ENCODE assay signal across 1 cellular context in the genomic region with DNA sequence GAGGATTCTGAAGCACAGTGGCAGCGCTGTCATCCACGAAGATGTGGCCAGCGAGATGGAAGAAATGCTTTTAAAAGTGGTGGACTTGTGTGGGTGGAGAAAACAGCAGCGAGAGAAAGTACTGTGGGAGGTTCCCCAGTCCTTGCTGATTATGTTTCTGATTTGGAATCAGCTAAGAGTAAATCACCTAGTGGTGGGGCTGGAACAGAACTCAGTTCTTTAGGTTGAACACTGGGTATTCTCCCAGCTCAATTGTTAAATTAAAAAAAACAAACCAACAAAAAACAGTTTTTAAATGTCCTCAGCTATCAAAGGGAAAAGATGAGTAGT.
TF ChIP-seq lines count a peak whose summit lies in the region.

No MANE protein-coding gene starts in this region.

TF ChIP-seq in K562, 482 proteins besides CTCF, POLR2A, EP300 and RAD21 (continued from another document and continues in another):
- TF ChIP-seq, protein P1, sequence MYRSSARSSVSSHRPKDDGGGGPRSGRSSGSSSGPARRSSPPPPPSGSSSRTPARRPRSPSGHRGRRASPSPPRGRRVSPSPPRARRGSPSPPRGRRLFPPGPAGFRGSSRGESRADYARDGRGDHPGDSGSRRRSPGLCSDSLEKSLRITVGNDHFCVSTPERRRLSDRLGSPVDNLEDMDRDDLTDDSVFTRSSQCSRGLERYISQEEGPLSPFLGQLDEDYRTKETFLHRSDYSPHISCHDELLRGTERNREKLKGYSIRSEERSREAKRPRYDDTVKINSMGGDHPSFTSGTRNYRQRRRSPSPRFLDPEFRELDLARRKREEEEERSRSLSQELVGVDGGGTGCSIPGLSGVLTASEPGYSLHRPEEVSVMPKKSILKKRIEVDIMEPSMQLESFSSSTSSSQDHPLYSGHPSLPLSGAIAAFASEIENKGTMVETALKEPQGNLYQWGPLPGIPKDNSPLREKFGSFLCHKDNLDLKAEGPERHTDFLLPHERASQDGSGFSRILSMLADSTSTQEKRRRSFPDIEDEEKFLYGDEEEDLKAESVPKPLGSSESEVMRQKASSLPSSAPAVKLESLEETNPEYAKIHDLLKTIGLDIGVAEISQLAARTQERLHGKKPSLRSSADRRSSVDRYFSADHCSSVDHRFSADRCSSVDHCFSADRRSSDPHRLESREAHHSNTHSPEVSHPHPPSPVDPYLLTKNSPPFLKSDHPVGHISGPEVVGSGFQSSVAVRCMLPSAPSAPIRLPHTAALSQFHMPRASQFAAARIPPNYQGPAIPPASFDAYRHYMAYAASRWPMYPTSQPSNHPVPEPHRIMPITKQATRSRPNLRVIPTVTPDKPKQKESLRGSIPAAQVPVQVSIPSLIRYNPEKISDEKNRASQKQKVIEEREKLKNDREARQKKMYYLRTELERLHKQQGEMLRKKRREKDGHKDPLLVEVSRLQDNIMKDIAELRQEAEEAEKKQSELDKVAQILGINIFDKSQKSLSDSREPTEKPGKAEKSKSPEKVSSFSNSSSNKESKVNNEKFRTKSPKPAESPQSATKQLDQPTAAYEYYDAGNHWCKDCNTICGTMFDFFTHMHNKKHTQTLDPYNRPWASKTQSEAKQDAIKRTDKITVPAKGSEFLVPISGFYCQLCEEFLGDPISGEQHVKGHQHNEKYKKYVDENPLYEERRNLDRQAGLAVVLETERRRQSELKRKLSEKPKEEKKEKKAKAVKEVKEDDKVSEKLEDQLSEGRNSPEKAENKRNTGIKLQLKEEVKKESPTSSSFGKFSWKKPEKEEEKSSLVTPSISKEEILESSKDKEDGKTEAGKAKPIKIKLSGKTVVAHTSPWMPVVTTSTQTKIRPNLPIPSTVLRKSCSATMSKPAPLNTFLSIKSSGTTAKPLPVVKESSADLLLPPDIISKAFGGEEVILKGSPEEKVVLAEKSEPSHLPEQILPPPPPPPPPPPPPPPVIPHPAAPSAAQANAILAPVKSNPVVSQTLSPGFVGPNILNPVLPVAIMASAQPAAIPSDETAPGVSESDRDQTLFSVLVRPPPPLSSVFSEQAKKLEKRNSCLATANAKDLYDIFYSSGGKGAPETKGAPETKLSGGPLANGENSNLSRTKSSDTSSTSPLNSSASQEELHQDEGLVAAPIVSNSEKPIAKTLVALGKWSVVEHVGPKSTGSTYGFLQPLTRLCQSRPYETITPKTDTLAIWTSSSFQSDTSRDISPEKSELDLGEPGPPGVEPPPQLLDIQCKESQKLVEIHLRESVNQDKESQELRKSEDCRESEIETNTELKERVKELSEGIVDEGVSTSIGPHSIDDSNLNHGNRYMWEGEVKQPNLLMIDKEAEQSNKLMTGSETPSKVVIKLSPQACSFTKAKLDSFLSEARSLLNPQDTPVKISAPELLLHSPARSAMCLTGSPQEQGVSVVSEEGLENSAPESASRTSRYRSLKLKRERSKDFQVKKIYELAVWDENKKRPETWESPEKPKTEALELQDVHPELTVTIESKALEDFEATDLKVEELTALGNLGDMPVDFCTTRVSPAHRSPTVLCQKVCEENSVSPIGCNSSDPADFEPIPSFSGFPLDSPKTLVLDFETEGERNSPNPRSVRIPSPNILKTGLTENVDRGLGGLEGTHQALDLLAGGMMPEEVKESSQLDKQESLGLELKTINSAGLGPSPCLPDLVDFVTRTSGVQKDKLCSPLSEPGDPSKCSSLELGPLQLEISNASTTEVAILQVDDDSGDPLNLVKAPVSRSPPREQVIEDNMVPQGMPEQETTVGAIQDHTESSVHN (IDR thresholded peaks at IDR 0.05; ENCODE audit: borderline replicate concordance in 1 of 2, low read depth in 1 of 2) = 0 out of 4 replicates have a peak, but pooled peaks of 1 of the 2 experiments have one; percentile 13
- TF ChIP-seq, protein P2, sequence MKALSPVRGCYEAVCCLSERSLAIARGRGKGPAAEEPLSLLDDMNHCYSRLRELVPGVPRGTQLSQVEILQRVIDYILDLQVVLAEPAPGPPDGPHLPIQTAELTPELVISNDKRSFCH (CRISPR knock-in tag; IDR thresholded peaks at IDR 0.05) = no peak
- TF ChIP-seq, protein P2 (tag; IDR thresholded peaks at IDR 0.05) = no peak
- TF ChIP-seq NFRKB (IDR thresholded peaks at IDR 0.05; ENCODE audit: low read depth) (no peak), FOXJ2 (tag; IDR thresholded peaks at IDR 0.05) (0 out of 2 replicates have a peak, but pooled peaks have one; percentile 28), MED1 (CRISPR knock-in tag; IDR thresholded peaks at IDR 0.05; ENCODE audit: borderline replicate concordance) (no peak), ZEB2 (IDR thresholded peaks at IDR 0.05) (no peak), ZFP1 (CRISPR knock-in tag; IDR thresholded peaks at IDR 0.05) (no peak), SNIP1 (IDR thresholded peaks at IDR 0.05; ENCODE audit: low read depth) (no peak), NCOA4 (IDR thresholded peaks at IDR 0.05; ENCODE audit: partially characterized antibody) (no peak), SRSF3 (IDR thresholded peaks at IDR 0.05; ENCODE audit: insufficient read depth, low read length) (no peak), LARP7 (IDR thresholded peaks at IDR 0.05) (no peak), RFX1 (IDR thresholded peaks at IDR 0.05) (no peak), NCOA2 (IDR thresholded peaks at IDR 0.05; ENCODE audit: partially characterized antibody in 2 of 2) (no peak), MTF1 (CRISPR knock-in tag; IDR thresholded peaks at IDR 0.05; ENCODE audit: borderline replicate concordance) (no peak)
- TF ChIP-seq, protein P3, sequence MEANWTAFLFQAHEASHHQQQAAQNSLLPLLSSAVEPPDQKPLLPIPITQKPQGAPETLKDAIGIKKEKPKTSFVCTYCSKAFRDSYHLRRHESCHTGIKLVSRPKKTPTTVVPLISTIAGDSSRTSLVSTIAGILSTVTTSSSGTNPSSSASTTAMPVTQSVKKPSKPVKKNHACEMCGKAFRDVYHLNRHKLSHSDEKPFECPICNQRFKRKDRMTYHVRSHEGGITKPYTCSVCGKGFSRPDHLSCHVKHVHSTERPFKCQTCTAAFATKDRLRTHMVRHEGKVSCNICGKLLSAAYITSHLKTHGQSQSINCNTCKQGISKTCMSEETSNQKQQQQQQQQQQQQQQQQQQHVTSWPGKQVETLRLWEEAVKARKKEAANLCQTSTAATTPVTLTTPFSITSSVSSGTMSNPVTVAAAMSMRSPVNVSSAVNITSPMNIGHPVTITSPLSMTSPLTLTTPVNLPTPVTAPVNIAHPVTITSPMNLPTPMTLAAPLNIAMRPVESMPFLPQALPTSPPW (CRISPR knock-in tag; IDR thresholded peaks at IDR 0.05) = no peak
- TF ChIP-seq, protein P4, sequence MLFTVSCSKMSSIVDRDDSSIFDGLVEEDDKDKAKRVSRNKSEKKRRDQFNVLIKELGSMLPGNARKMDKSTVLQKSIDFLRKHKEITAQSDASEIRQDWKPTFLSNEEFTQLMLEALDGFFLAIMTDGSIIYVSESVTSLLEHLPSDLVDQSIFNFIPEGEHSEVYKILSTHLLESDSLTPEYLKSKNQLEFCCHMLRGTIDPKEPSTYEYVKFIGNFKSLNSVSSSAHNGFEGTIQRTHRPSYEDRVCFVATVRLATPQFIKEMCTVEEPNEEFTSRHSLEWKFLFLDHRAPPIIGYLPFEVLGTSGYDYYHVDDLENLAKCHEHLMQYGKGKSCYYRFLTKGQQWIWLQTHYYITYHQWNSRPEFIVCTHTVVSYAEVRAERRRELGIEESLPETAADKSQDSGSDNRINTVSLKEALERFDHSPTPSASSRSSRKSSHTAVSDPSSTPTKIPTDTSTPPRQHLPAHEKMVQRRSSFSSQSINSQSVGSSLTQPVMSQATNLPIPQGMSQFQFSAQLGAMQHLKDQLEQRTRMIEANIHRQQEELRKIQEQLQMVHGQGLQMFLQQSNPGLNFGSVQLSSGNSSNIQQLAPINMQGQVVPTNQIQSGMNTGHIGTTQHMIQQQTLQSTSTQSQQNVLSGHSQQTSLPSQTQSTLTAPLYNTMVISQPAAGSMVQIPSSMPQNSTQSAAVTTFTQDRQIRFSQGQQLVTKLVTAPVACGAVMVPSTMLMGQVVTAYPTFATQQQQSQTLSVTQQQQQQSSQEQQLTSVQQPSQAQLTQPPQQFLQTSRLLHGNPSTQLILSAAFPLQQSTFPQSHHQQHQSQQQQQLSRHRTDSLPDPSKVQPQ (CRISPR knock-in tag; IDR thresholded peaks at IDR 0.05; ENCODE audit: borderline replicate concordance) = no peak
- TF ChIP-seq, protein P5, sequence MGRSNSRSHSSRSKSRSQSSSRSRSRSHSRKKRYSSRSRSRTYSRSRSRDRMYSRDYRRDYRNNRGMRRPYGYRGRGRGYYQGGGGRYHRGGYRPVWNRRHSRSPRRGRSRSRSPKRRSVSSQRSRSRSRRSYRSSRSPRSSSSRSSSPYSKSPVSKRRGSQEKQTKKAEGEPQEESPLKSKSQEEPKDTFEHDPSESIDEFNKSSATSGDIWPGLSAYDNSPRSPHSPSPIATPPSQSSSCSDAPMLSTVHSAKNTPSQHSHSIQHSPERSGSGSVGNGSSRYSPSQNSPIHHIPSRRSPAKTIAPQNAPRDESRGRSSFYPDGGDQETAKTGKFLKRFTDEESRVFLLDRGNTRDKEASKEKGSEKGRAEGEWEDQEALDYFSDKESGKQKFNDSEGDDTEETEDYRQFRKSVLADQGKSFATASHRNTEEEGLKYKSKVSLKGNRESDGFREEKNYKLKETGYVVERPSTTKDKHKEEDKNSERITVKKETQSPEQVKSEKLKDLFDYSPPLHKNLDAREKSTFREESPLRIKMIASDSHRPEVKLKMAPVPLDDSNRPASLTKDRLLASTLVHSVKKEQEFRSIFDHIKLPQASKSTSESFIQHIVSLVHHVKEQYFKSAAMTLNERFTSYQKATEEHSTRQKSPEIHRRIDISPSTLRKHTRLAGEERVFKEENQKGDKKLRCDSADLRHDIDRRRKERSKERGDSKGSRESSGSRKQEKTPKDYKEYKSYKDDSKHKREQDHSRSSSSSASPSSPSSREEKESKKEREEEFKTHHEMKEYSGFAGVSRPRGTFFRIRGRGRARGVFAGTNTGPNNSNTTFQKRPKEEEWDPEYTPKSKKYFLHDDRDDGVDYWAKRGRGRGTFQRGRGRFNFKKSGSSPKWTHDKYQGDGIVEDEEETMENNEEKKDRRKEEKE (IDR thresholded peaks at IDR 0.05; ENCODE audit: borderline replicate concordance in 1 of 2, control insufficient read depth in 1 of 2, low read depth in 2 of 2, low read length in 1 of 2) = no peak
- TF ChIP-seq, protein P6, sequence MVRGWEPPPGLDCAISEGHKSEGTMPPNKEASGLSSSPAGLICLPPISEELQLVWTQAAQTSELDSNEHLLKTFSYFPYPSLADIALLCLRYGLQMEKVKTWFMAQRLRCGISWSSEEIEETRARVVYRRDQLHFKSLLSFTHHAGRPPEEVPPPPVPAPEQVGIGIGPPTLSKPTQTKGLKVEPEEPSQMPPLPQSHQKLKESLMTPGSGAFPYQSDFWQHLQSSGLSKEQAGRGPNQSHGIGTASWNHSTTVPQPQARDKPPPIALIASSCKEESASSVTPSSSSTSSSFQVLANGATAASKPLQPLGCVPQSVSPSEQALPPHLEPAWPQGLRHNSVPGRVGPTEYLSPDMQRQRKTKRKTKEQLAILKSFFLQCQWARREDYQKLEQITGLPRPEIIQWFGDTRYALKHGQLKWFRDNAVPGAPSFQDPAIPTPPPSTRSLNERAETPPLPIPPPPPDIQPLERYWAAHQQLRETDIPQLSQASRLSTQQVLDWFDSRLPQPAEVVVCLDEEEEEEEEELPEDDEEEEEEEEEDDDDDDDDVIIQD (CRISPR knock-in tag; IDR thresholded peaks at IDR 0.05) = no peak
- TF ChIP-seq, protein P7, sequence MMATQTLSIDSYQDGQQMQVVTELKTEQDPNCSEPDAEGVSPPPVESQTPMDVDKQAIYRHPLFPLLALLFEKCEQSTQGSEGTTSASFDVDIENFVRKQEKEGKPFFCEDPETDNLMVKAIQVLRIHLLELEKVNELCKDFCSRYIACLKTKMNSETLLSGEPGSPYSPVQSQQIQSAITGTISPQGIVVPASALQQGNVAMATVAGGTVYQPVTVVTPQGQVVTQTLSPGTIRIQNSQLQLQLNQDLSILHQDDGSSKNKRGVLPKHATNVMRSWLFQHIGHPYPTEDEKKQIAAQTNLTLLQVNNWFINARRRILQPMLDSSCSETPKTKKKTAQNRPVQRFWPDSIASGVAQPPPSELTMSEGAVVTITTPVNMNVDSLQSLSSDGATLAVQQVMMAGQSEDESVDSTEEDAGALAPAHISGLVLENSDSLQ (IDR thresholded peaks at IDR 0.05) = 0 out of 2 replicates have a peak, but pooled peaks have one; percentile 5
- TF ChIP-seq, protein P8, sequence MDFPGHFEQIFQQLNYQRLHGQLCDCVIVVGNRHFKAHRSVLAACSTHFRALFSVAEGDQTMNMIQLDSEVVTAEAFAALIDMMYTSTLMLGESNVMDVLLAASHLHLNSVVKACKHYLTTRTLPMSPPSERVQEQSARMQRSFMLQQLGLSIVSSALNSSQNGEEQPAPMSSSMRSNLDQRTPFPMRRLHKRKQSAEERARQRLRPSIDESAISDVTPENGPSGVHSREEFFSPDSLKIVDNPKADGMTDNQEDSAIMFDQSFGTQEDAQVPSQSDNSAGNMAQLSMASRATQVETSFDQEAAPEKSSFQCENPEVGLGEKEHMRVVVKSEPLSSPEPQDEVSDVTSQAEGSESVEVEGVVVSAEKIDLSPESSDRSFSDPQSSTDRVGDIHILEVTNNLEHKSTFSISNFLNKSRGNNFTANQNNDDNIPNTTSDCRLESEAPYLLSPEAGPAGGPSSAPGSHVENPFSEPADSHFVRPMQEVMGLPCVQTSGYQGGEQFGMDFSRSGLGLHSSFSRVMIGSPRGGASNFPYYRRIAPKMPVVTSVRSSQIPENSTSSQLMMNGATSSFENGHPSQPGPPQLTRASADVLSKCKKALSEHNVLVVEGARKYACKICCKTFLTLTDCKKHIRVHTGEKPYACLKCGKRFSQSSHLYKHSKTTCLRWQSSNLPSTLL (IDR thresholded peaks at IDR 0.05) = no peak
